Comparison of ENCODE assay signal across 8 cellular contexts in genomic region chrY:13478126-13478750, GRCh38. TPM values are rescaled to one million over a fixed set of nuclear protein-coding genes. Genes with fewer than 3 reads are reported as not detected.
DNase-seq lines count a peak whose midpoint lies in the region; ATAC-seq and TF ChIP-seq lines count a peak whose summit lies in the region.

No MANE protein-coding gene starts in this region.

- no peaks in the 10 kb centered on the region for H3K27me3 ChIP-seq in naive thymus-derived CD4-positive, alpha-beta T cell (ENCODE audit: control insufficient read depth in 2 of 2, insufficient read depth in 2 of 2, low read length in 2 of 2)
- no peaks in the 10 kb centered on the region for H3K27me3 ChIP-seq in PC-9 (ENCODE audit: insufficient read depth, low read depth)

- H2AFZ ChIP-seq in PC-9 = no peak overlapping the region

- peak overlapping the region; percentile 95 for H3K4me3 ChIP-seq in naive thymus-derived CD4-positive, alpha-beta T cell (ENCODE audit: low read length)
- H3K4me3 ChIP-seq in PC-9 = no peak overlapping the region

- H3K36me3 Mint-ChIP-seq in central memory CD8-positive, alpha-beta T cell (ENCODE audit: insufficient read depth) = peaks cover 48% of the 10 kb centered on the region
- peaks cover 0 to 15% (median 0%) of the 10 kb centered on the region in 5 donors for H3K36me3 Mint-ChIP-seq in naive thymus-derived CD4-positive, alpha-beta T cell

- H3K36me3 ChIP-seq in naive thymus-derived CD4-positive, alpha-beta T cell (ENCODE audit: control insufficient read depth in 2 of 3, insufficient read depth in 3 of 3, low read length in 3 of 3) = peaks cover 0 to 3% (median 0%) of the 10 kb centered on the region in 3 experiments
- H3K36me3 ChIP-seq in PC-9 (ENCODE audit: low read depth) = no peaks in the 10 kb centered on the region

- no peaks in the 10 kb centered on the region for H3K79me2 ChIP-seq in PC-9 (ENCODE audit: low read depth)

- POLR2A ChIA-PET in naive thymus-derived CD4-positive, alpha-beta T cell (lab: Charles Lee) = interaction anchor here (0.7 to 2.5 kb wide), 6 partner anchors 12 to 225 kb away, joined by 3 to 19 read pairs (median 4); partner anchors contain the start of gene TMSB4Y
- POLR2A ChIA-PET in PC-9 (lab: Charles Lee; ENCODE audit: unreplicated experiment) = no interaction called here

- no peaks in the 10 kb centered on the region for H3K9me3 ChIP-seq in naive thymus-derived CD4-positive, alpha-beta T cell (ENCODE audit: control insufficient read depth in 2 of 3, low read length in 3 of 3)
- no peaks in the 10 kb centered on the region for H3K9me3 ChIP-seq in PC-9 (ENCODE audit: insufficient read depth, low read depth)

- H3K4me3 Mint-ChIP-seq in central memory CD8-positive, alpha-beta T cell = peak overlapping the region; percentile 94
- peak overlapping the region in 5 of 10 donors; percentile 84 to 99 (median 96) for H3K4me3 Mint-ChIP-seq in naive thymus-derived CD4-positive, alpha-beta T cell

- intact Hi-C loops in naive thymus-derived CD4-positive, alpha-beta T cell (cut with micrococcal nuclease) = loop anchor here (1.0 to 10.0 kb wide), 5 partner anchors 41 to 864 kb away; no protein-coding TSS in a partner anchor
- intact Hi-C loops in posterior vena cava (cut with DNase I) (no loop called here), PC-9 (cut with micrococcal nuclease; ENCODE audit: unreplicated experiment) (no loop called here)

- peak overlapping the region; percentile 93 for H3K27ac Mint-ChIP-seq in central memory CD8-positive, alpha-beta T cell (ENCODE audit: low read depth)
- peak overlapping the region in 5 of 9 donors; percentile 89 to 100 (median 94) for H3K27ac Mint-ChIP-seq in naive thymus-derived CD4-positive, alpha-beta T cell

- no peaks in the 10 kb centered on the region for H4K20me1 ChIP-seq in PC-9 (ENCODE audit: insufficient read depth)

- no peaks in the 10 kb centered on the region for H3K9me2 ChIP-seq in PC-9 (ENCODE audit: insufficient read depth)

- no peaks in the 10 kb centered on the region for H3K9me3 Mint-ChIP-seq in central memory CD8-positive, alpha-beta T cell
- no peaks in the 10 kb centered on the region for H3K9me3 Mint-ChIP-seq in naive thymus-derived CD4-positive, alpha-beta T cell

- H3K27me3 Mint-ChIP-seq in central memory CD8-positive, alpha-beta T cell = no peaks in the 10 kb centered on the region
- no peaks in the 10 kb centered on the region for H3K27me3 Mint-ChIP-seq in naive thymus-derived CD4-positive, alpha-beta T cell

- H3K4me1 Mint-ChIP-seq in central memory CD8-positive, alpha-beta T cell = peaks cover 40% of the 10 kb centered on the region
- H3K4me1 Mint-ChIP-seq in naive thymus-derived CD4-positive, alpha-beta T cell = peaks cover 0 to 38% (median 19%) of the 10 kb centered on the region in 7 donors

- no TSS peak for BruUV-seq in PC-9 (replicated peaks; lab: Mats Ljungman, UMichigan)

- H3F3A ChIP-seq in PC-9 (ENCODE audit: insufficient read depth, low read depth) = no peaks in the 10 kb centered on the region

- H3K4me1 ChIP-seq in naive thymus-derived CD4-positive, alpha-beta T cell (ENCODE audit: control insufficient read depth in 2 of 2, insufficient read depth in 2 of 2, low read length in 2 of 2) = peaks cover 6 to 12% of the 10 kb centered on the region in 2 donors
- no peaks in the 10 kb centered on the region for H3K4me1 ChIP-seq in PC-9 (replicated peaks; ENCODE audit: insufficient read depth)

- ATAC-seq in GM21423 (IDR thresholded peaks at IDR 0.05; ENCODE audit: unreplicated experiment) = peak; percentile 42
- ATAC-seq in central memory CD8-positive, alpha-beta T cell (replicated peaks; ENCODE audit: extremely low read depth, poor library complexity, severe bottlenecking) = peak; percentile 38
- ATAC-seq in naive thymus-derived CD4-positive, alpha-beta T cell = peak; percentile 62
- no peak for ATAC-seq in GM21723 (IDR thresholded peaks at IDR 0.05; ENCODE audit: unreplicated experiment)

- no peak overlapping the region for H3K4me2 ChIP-seq in PC-9

- TF ChIP-seq CTCF in PC-9 (conservative IDR thresholded peaks at IDR 0.05) = no peak

- peak overlapping the region; percentile 99 for H3K27ac ChIP-seq in naive thymus-derived CD4-positive, alpha-beta T cell (ENCODE audit: low read depth, low read length)
- no peak overlapping the region for H3K27ac ChIP-seq in PC-9

- DNase-seq in NCI-H526 (lab: John Stamatoyannopoulos, UW) (peak; percentile 45 to 59), NOMO-1 (lab: John Stamatoyannopoulos, UW; ENCODE audit: unreplicated experiment in 2 of 2) (no peak), posterior vena cava (ENCODE audit: low spot score) (no peak), PC-9 (no peak)
- DNase-seq in central memory CD8-positive, alpha-beta T cell (ENCODE audit: low spot score in 2 of 2) = peak; percentile 13 to 56
- peak in 3 of 9 donors; percentile 30 to 67 (median 59) for DNase-seq in naive thymus-derived CD4-positive, alpha-beta T cell

- CTCF ChIA-PET in naive thymus-derived CD4-positive, alpha-beta T cell (lab: Charles Lee) = no interaction called here
- CTCF ChIA-PET in PC-9 (lab: Charles Lee) = no interaction called here

RNA-seq across cellular contexts. Expression of gene UTY, which starts 1.6 kb away (rescaled TPM):
- total RNA-seq in naive thymus-derived CD4-positive, alpha-beta T cell = 100 to 1,000 TPM in 1 of 5 experiments, 10 to 100 TPM in 4; 35.1 to 135 (median 77.8) TPM
- polyA plus RNA-seq in naive thymus-derived CD4-positive, alpha-beta T cell = not detected
- total RNA-seq in posterior vena cava (not detected), PC-9 (2021) (not detected in 2 replicates)

Comparison
In these comparisons a context has a peak if more than half of its experiments do, and no peak if none do; other contexts are left out.
1. DNase-seq: peak in NCI-H526 (2 of 2) and central memory CD8-positive, alpha-beta T cell (2 of 2); none in NOMO-1 (0 of 2), posterior vena cava (single experiment) and PC-9 (0 of 2).
2. intact Hi-C loops: an anchor here in naive thymus-derived CD4-positive, alpha-beta T cell (1.0 to 10.0 kb wide); none called in posterior vena cava and PC-9.